In genomic region chr6:41371461-41371991, GRCh38 we compare ENCODE assay signal across 9 cellular contexts. TPM values are rescaled to one million over a fixed set of nuclear protein-coding genes. Genes with fewer than 3 reads are reported as not detected.
DNase-seq lines count a peak whose midpoint lies in the region; ATAC-seq and TF ChIP-seq lines count a peak whose summit lies in the region.
"Had no signal": no experiment of that assay in that cellular context is flagged by ENCODE, and none has a peak within 500 bp of the region (broad histone marks: within the 10 kb centered on the region; RNA-seq: fewer than 3 reads in every experiment).

No MANE protein-coding gene starts in this region.

- WGBS in stomach, 5 donors = 2 to 12% (median 3%) methylated on average over 30 to 39 of the region's 39 CpGs

- no peak for TF ChIP-seq POLR2A in stomach (IDR thresholded peaks at IDR 0.05)

- intact Hi-C loops in stomach (cut with DNase I; ENCODE audit: low total_unique reads) (loop anchor here (5.0 kb wide), 2 partner anchors 221 to 306 kb away; no protein-coding TSS in a partner anchor), posterior vena cava (cut with DNase I) (loop anchor here in 1 of 2 donors (5.0 kb wide), 1 partner anchor 51 kb away; no protein-coding TSS in a partner anchor)

- H3K27me3 ChIP-seq in brain microvascular endothelial cell (replicated peaks) (peaks cover 62% of the 10 kb centered on the region), stomach (peaks cover 16 to 92% (median 57%) of the 10 kb centered on the region in 3 donors)

- in situ Hi-C loops in brain microvascular endothelial cell (cut with HindIII; ENCODE audit: low pct_ligation_motif_present, low sequenced_read_pairs) = no loop called here

- no peaks in the 10 kb centered on the region for H3K36me3 ChIP-seq in brain microvascular endothelial cell (replicated peaks)
- no peaks in the 10 kb centered on the region for H3K36me3 ChIP-seq in stomach

- H3K27ac ChIP-seq in brain microvascular endothelial cell (no peak overlapping the region), stomach (peak overlapping the region; percentile 44 to 77 (median 64))

- TF ChIP-seq CTCF in brain microvascular endothelial cell (IDR thresholded peaks at IDR 0.05; ENCODE audit: low read depth, low read length, missing control alignments) (peak; percentile 65), stomach (IDR thresholded peaks at IDR 0.05) (peak in 5 of 7 experiments; percentile 21 to 42 (median 37))

- no peaks in the 10 kb centered on the region for H3K9me3 ChIP-seq in stomach

- H3K4me3 ChIP-seq in brain microvascular endothelial cell (ENCODE audit: low read depth, low read length) (peak overlapping the region; percentile 34), stomach (peak overlapping the region; percentile 36 to 54 (median 42))

- peaks cover 47 to 65% (median 57%) of the 10 kb centered on the region in 4 donors for H3K4me1 ChIP-seq in stomach

- no peak for TF ChIP-seq EP300 in stomach (IDR thresholded peaks at IDR 0.05)

- DNase-seq in CD1c-positive myeloid dendritic cell (ENCODE audit: extremely low spot score) = peak; percentile 53
- DNase-seq in M059J (ENCODE audit: low read depth) = peak; percentile 47
- DNase-seq in brain microvascular endothelial cell = peak; percentile 52
- DNase-seq in kidney glomerular epithelial cell (lab: John Stamatoyannopoulos, UW) = peak; percentile 5
- DNase-seq in stomach = peak; percentile 70
- DNase-seq in posterior vena cava (ENCODE audit: low spot score) = no peak

- ATAC-seq in GM18861 (IDR thresholded peaks at IDR 0.05; ENCODE audit: unreplicated experiment) = no peak
- ATAC-seq in GM21825 (IDR thresholded peaks at IDR 0.05; ENCODE audit: unreplicated experiment) = no peak
- ATAC-seq: HCT116 had no signal

RNA-seq across cellular contexts. Expression of gene NCR2, which starts 36.1 kb away (rescaled TPM):
- not detected in 2 replicates for total RNA-seq in M059J (2014; rRNA removed; shearing (Covaris generic))
- total RNA-seq in stomach (not detected), posterior vena cava (not detected)
- polyA plus RNA-seq in stomach = not detected
